In genomic region chr21:36126621-36127110, GRCh38 we compare ENCODE assay signal across 16 cellular contexts. TPM values are rescaled to one million over a fixed set of nuclear protein-coding genes. Genes with fewer than 3 reads are reported as not detected.
DNase-seq lines count a peak whose midpoint lies in the region; ATAC-seq and TF ChIP-seq lines count a peak whose summit lies in the region.
"Had no signal": no experiment of that assay in that cellular context is flagged by ENCODE, and none has a peak within 500 bp of the region (broad histone marks: within the 10 kb centered on the region; RNA-seq: fewer than 3 reads in every experiment).

No MANE protein-coding gene starts in this region.

- H3K9me3 ChIP-seq in PC-9 (ENCODE audit: insufficient read depth, low read depth) (no peaks in the 10 kb centered on the region), esophagus (ENCODE audit: control insufficient read depth in 2 of 2, insufficient read depth in 1 of 2, low read depth in 1 of 2, low read length in 1 of 2) (no peaks in the 10 kb centered on the region)

- H3K4me2 ChIP-seq in GM23338, result no peak overlapping the region
- peak overlapping the region; percentile 49 for H3K4me2 ChIP-seq in PC-9

- TSS peak; percentile 86 for BruUV-seq in PC-9 (replicated peaks; lab: Mats Ljungman, UMichigan)

- 63 to 65% methylated on average over 5 of the region's 5 CpGs for WGBS in esophagus, 2 donors

- CTCF ChIA-PET in PC-9 (lab: Charles Lee), result interaction anchor here (0.6 kb wide), 2 partner anchors 68 to 615 kb away, joined by 4 to 6 read pairs; no protein-coding TSS in a partner anchor

- in situ Hi-C loops in ACHN (cut with HindIII; ENCODE audit: low pct_ligation_motif_present, low pct_unique_long_range_greater_than_20kb, low sequenced_read_pairs), result no loop called here

- H3K27me3 Mint-ChIP-seq in GM23338 (ENCODE audit: insufficient read depth, low read depth, poor library complexity), result peaks cover 6% of the 10 kb centered on the region
- no peaks in the 10 kb centered on the region for H3K27me3 Mint-ChIP-seq in stimulated activated naive CD8-positive, alpha-beta T cell treated with anti-CD3 and anti-CD28 coated beads, Interleukin-15, amount 100 ng/mL, for 72 hours
- H3K27me3 Mint-ChIP-seq: B cell; CD4-positive, alpha-beta memory T cell had no signal

- H4K20me1 ChIP-seq in GM23338 (replicated peaks; ENCODE audit: insufficient read depth), result no peaks in the 10 kb centered on the region
- H4K20me1 ChIP-seq in PC-9 (ENCODE audit: insufficient read depth), result no peaks in the 10 kb centered on the region

- H3K27ac Mint-ChIP-seq in GM23338, result no peak overlapping the region
- peak overlapping the region; percentile 43 for H3K27ac Mint-ChIP-seq in stimulated activated effector memory CD8-positive, alpha-beta T cell treated with anti-CD3 and anti-CD28 coated beads, Interleukin-12 subunit alpha, Interleukin-12 subunit beta, amount 100 ng/mL, for 72 hours
- H3K27ac Mint-ChIP-seq in stimulated activated naive CD8-positive, alpha-beta T cell treated with anti-CD3 and anti-CD28 coated beads, Interleukin-15, amount 100 ng/mL, for 72 hours, result no peak overlapping the region
- H3K27ac Mint-ChIP-seq: B cell had no signal

- H3F3A ChIP-seq in GM23338 (replicated peaks; ENCODE audit: low read depth) (peaks cover 4% of the 10 kb centered on the region; the same call in 1 of the 2 replicates), PC-9 (ENCODE audit: insufficient read depth, low read depth) (peaks cover 16% of the 10 kb centered on the region)

- no peaks in the 10 kb centered on the region for H3K36me3 ChIP-seq in GM23338 (ENCODE audit: insufficient read depth)
- H3K36me3 ChIP-seq in PC-9 (ENCODE audit: low read depth), result no peaks in the 10 kb centered on the region
- no peaks in the 10 kb centered on the region for H3K36me3 ChIP-seq in esophagus (ENCODE audit: control insufficient read depth in 2 of 2, insufficient read depth in 2 of 2, low read length in 1 of 2)

- no peaks in the 10 kb centered on the region for H3K36me3 Mint-ChIP-seq in GM23338 (ENCODE audit: low read depth)
- H3K36me3 Mint-ChIP-seq in stimulated activated effector memory CD8-positive, alpha-beta T cell treated with anti-CD3 and anti-CD28 coated beads, Interleukin-12 subunit alpha, Interleukin-12 subunit beta, amount 100 ng/mL, for 72 hours, result no peaks in the 10 kb centered on the region
- H3K36me3 Mint-ChIP-seq: CD4-positive, alpha-beta memory T cell had no signal

- H3K9me2 ChIP-seq in GM23338 (ENCODE audit: insufficient read depth) (no peaks in the 10 kb centered on the region), PC-9 (ENCODE audit: insufficient read depth) (no peaks in the 10 kb centered on the region)

- no peak for TF ChIP-seq CTCF in GM23338 (conservative IDR thresholded peaks at IDR 0.05; ENCODE audit: low read depth in 2 of 2)
- TF ChIP-seq CTCF in PC-9 (conservative IDR thresholded peaks at IDR 0.05), result no peak

- no peak overlapping the region for H3K4me3 Mint-ChIP-seq in GM23338
- no peak overlapping the region for H3K4me3 Mint-ChIP-seq in stimulated activated effector memory CD8-positive, alpha-beta T cell treated with anti-CD3 and anti-CD28 coated beads, Interleukin-12 subunit alpha, Interleukin-12 subunit beta, amount 100 ng/mL, for 72 hours
- no peak overlapping the region for H3K4me3 Mint-ChIP-seq in stimulated activated naive CD8-positive, alpha-beta T cell treated with anti-CD3 and anti-CD28 coated beads, Interleukin-15, amount 100 ng/mL, for 72 hours
- H3K4me3 Mint-ChIP-seq: B cell had no signal

- no peaks in the 10 kb centered on the region for H3K9me3 Mint-ChIP-seq in GM23338
- H3K9me3 Mint-ChIP-seq in stimulated activated effector memory CD8-positive, alpha-beta T cell treated with anti-CD3 and anti-CD28 coated beads, Interleukin-12 subunit alpha, Interleukin-12 subunit beta, amount 100 ng/mL, for 72 hours, result no peaks in the 10 kb centered on the region
- H3K9me3 Mint-ChIP-seq in stimulated activated naive CD8-positive, alpha-beta T cell treated with anti-CD3 and anti-CD28 coated beads, Interleukin-15, amount 100 ng/mL, for 72 hours, result no peaks in the 10 kb centered on the region
- H3K9me3 Mint-ChIP-seq: CD4-positive, alpha-beta memory T cell had no signal

- H3K4me1 ChIP-seq in GM23338 (ENCODE audit: insufficient read depth) (peaks cover 14% of the 10 kb centered on the region), PC-9 (replicated peaks; ENCODE audit: insufficient read depth) (peaks cover 15% of the 10 kb centered on the region), esophagus (ENCODE audit: control insufficient read depth in 2 of 2, insufficient read depth in 2 of 2, low read length in 1 of 2) (peaks cover 0 to 11% of the 10 kb centered on the region in 2 donors)

- peaks cover 26% of the 10 kb centered on the region for H3K4me1 Mint-ChIP-seq in GM23338
- peaks cover 14% of the 10 kb centered on the region for H3K4me1 Mint-ChIP-seq in stimulated activated effector memory CD8-positive, alpha-beta T cell treated with anti-CD3 and anti-CD28 coated beads, Interleukin-12 subunit alpha, Interleukin-12 subunit beta, amount 100 ng/mL, for 72 hours
- peaks cover 27% of the 10 kb centered on the region for H3K4me1 Mint-ChIP-seq in stimulated activated naive CD8-positive, alpha-beta T cell treated with anti-CD3 and anti-CD28 coated beads, Interleukin-15, amount 100 ng/mL, for 72 hours

- H3K27me3 ChIP-seq in GM23338 (ENCODE audit: insufficient read depth) (peaks cover 9% of the 10 kb centered on the region), PC-9 (ENCODE audit: insufficient read depth, low read depth) (no peaks in the 10 kb centered on the region), esophagus (ENCODE audit: control insufficient read depth in 1 of 2, insufficient read depth in 2 of 2, low read length in 2 of 2) (no peaks in the 10 kb centered on the region)

- no peak overlapping the region for H3K4me3 ChIP-seq in GM23338
- no peak overlapping the region for H3K4me3 ChIP-seq in PC-9
- no peak overlapping the region for H3K4me3 ChIP-seq in esophagus (ENCODE audit: low read depth in 1 of 2, low read length in 2 of 2)

- POLR2A ChIA-PET in PC-9 (lab: Charles Lee; ENCODE audit: unreplicated experiment), result interaction anchor here (0.6 to 0.9 kb wide), 3 partner anchors 8 to 1247 kb away, joined by 3 to 6 read pairs (median 4); partner anchors contain the start of gene CBR3

- no peak for ATAC-seq in GM23338
- ATAC-seq in stimulated activated effector memory CD8-positive, alpha-beta T cell treated with anti-CD3 and anti-CD28 coated beads, Interleukin-12 subunit alpha, Interleukin-12 subunit beta, amount 100 ng/mL, for 72 hours, result no peak
- no peak for ATAC-seq in stimulated activated naive CD8-positive, alpha-beta T cell treated with anti-CD3 and anti-CD28 coated beads, Interleukin-15, amount 100 ng/mL, for 72 hours

- no peak overlapping the region for H3K27ac ChIP-seq in GM23338 (ENCODE audit: low read depth)
- peak overlapping the region; percentile 89 for H3K27ac ChIP-seq in PC-9
- H3K27ac ChIP-seq in esophagus (ENCODE audit: low read depth in 2 of 2, low read length in 1 of 2), result peak overlapping the region; percentile 94 to 98

- intact Hi-C loops in PC-9 (cut with micrococcal nuclease; ENCODE audit: unreplicated experiment), result no loop called here

- no peak for DNase-seq in GM23338 (ENCODE audit: low spot score)
- no peak for DNase-seq in PC-9
- no peak for DNase-seq in stimulated activated effector memory CD8-positive, alpha-beta T cell treated with anti-CD3 and anti-CD28 coated beads, Interleukin-12 subunit alpha, Interleukin-12 subunit beta, amount 100 ng/mL, for 72 hours (ENCODE audit: low spot score in 2 of 2)
- DNase-seq in NOMO-1 (lab: John Stamatoyannopoulos, UW; ENCODE audit: unreplicated experiment in 2 of 2), result no peak
- no peak for DNase-seq in stimulated activated naive CD8-positive, alpha-beta T cell treated with anti-CD3 and anti-CD28 coated beads, Interleukin-15, amount 100 ng/mL, for 72 hours
- DNase-seq in ACHN, result no peak
- DNase-seq in NCI-H1092 (lab: John Stamatoyannopoulos, UW), result no peak
- DNase-seq: CD4-positive, alpha-beta memory T cell; DMS79; Kasumi-1; NCI-H1417 treated with DMSO at 0.1 percent for 48 hours; NCI-H510A; NCI-H82; SIG-M5 had no signal

- 0 out of 2 replicates have a peak overlapping the region, but pooled peaks have one; percentile 52 for H2AFZ ChIP-seq in GM23338
- H2AFZ ChIP-seq in PC-9, result no peak overlapping the region

- H3K79me2 ChIP-seq in GM23338 (replicated peaks; ENCODE audit: insufficient read depth) (no peaks in the 10 kb centered on the region), PC-9 (ENCODE audit: low read depth) (no peaks in the 10 kb centered on the region)

TF ChIP-seq in GM23338, 12 proteins besides CTCF, POLR2A, EP300 and RAD21 (continues in another document):
- TF ChIP-seq EZH2 (IDR thresholded peaks at IDR 0.05; ENCODE audit: low read depth, unreplicated experiment), result no peak
- no peak for TF ChIP-seq ZNF331 (CRISPR knock-in tag; IDR thresholded peaks at IDR 0.05; ENCODE audit: low read depth)

RNA-seq across cellular contexts. Expression of gene CBR3, which starts 8.2 kb away (rescaled TPM):
- total RNA-seq in GM23338 (2014; rRNA removed; shearing (Covaris generic)), result 4.0 and 4.6 TPM in 2 replicates
- polyA plus RNA-seq in GM23338 (2016; fragmentation: Nextera tagmentation; extraction: Ambion mirVana) (8.2 and 8.7 TPM in 2 replicates), esophagus (10 to 100 TPM; 55.8 to 77.1 TPM)
- total RNA-seq in PC-9 (2021), result 20.1 and 23.6 TPM in 2 replicates

RNA-seq across cellular contexts. Expression of gene DOP1B, which starts 30.0 kb away (rescaled TPM):
- 9.9 and 18.0 TPM in 2 replicates for total RNA-seq in GM23338 (2014; rRNA removed; shearing (Covaris generic))
- polyA plus RNA-seq in GM23338 (2016; fragmentation: Nextera tagmentation; extraction: Ambion mirVana) (2.8 and 4.9 TPM in 2 replicates), esophagus (10 to 100 TPM in 1 of 2 donors, 1 to 10 TPM in 1; 9.2 to 13.2 TPM)
- total RNA-seq in PC-9 (2021), result 14.7 and 15.1 TPM in 2 replicates

RNA-seq across cellular contexts. Expression of gene CBR1, which starts 56.8 kb away (rescaled TPM):
- 487 and 499 TPM in 2 replicates for total RNA-seq in GM23338 (2014; rRNA removed; shearing (Covaris generic))
- polyA plus RNA-seq in GM23338 (2016; fragmentation: Nextera tagmentation; extraction: Ambion mirVana) (273 and 285 TPM in 2 replicates), esophagus (100 to 1,000 TPM; 102 to 207 TPM)
- total RNA-seq in PC-9 (2021), result 80.2 and 89.7 TPM in 2 replicates
